Comparison of ENCODE assay signal across 19 cellular contexts in genomic region chrX:18898517-18898916, GRCh38.
A peak's percentile ranks its signal among the peaks of the same experiment; 100 is the strongest.
DNase-seq lines count a peak whose midpoint lies in the region; ATAC-seq lines count a peak whose summit lies in the region.
"Had no signal": no experiment of that assay in that cellular context is flagged by ENCODE, and none has a peak within 500 bp of the region (broad histone marks: within the 10 kb centered on the region; RNA-seq: fewer than 3 reads in every experiment).

No MANE protein-coding gene starts in this region.

- DNase-seq in DMS79 treated with DMSO at 0.1 percent for 48 hours (lab: John Stamatoyannopoulos, UW) (peak; percentile 16), DMS79 (lab: John Stamatoyannopoulos, UW) (no peak), NOMO-1 treated with DMSO at 0.1 percent for 48 hours (lab: John Stamatoyannopoulos, UW; ENCODE audit: unreplicated experiment) (peak; percentile 81), NCI-H82 (lab: John Stamatoyannopoulos, UW) (no peak)
- DNase-seq in stimulated activated naive CD8-positive, alpha-beta T cell treated with anti-CD3 and anti-CD28 coated beads, Interleukin-15, amount 100 ng/mL, for 72 hours = no peak
- DNase-seq: ACHN; CD4-positive, alpha-beta T cell; GOT3; KG1; NCI-H1092; NCI-H2029; NCI-H2171; NCI-H345; PC-3; Right ventricle myocardium superior had no signal

- peak; percentile 15 for ATAC-seq in esophagus mucosa
- ATAC-seq in HG03097 (IDR thresholded peaks at IDR 0.05; ENCODE audit: low FRiP score, unreplicated experiment) = no peak
- ATAC-seq in stimulated activated naive CD8-positive, alpha-beta T cell treated with anti-CD3 and anti-CD28 coated beads, Interleukin-15, amount 100 ng/mL, for 72 hours = no peak
- ATAC-seq in HG03565 (IDR thresholded peaks at IDR 0.05; ENCODE audit: unreplicated experiment) = no peak
- ATAC-seq: HCT116, PC-3 had no signal

- H3K4me3 Mint-ChIP-seq in stimulated activated naive CD8-positive, alpha-beta T cell treated with anti-CD3 and anti-CD28 coated beads, Interleukin-15, amount 100 ng/mL, for 72 hours = no peak overlapping the region
- H3K4me3 Mint-ChIP-seq: CD4-positive, alpha-beta T cell had no signal

- H3K4me1 Mint-ChIP-seq in stimulated activated naive CD8-positive, alpha-beta T cell treated with anti-CD3 and anti-CD28 coated beads, Interleukin-15, amount 100 ng/mL, for 72 hours = no peaks in the 10 kb centered on the region

- no peaks in the 10 kb centered on the region for H3K9me3 Mint-ChIP-seq in stimulated activated naive CD8-positive, alpha-beta T cell treated with anti-CD3 and anti-CD28 coated beads, Interleukin-15, amount 100 ng/mL, for 72 hours
- H3K9me3 Mint-ChIP-seq: CD4-positive, alpha-beta T cell had no signal

- no peaks in the 10 kb centered on the region for H3K27me3 Mint-ChIP-seq in stimulated activated naive CD8-positive, alpha-beta T cell treated with anti-CD3 and anti-CD28 coated beads, Interleukin-15, amount 100 ng/mL, for 72 hours
- H3K27me3 Mint-ChIP-seq: CD4-positive, alpha-beta T cell had no signal

- no peak overlapping the region for H3K27ac Mint-ChIP-seq in stimulated activated naive CD8-positive, alpha-beta T cell treated with anti-CD3 and anti-CD28 coated beads, Interleukin-15, amount 100 ng/mL, for 72 hours
- H3K27ac Mint-ChIP-seq: CD4-positive, alpha-beta T cell had no signal

Comparison
In these comparisons a context has a peak if more than half of its experiments do, and no peak if none do; other contexts are left out.
1. DNase-seq: peak in DMS79 treated with DMSO at 0.1 percent for 48 hours (single experiment) and NOMO-1 treated with DMSO at 0.1 percent for 48 hours (single experiment); none in DMS79 (single experiment), stimulated activated naive CD8-positive, alpha-beta T cell treated with anti-CD3 and anti-CD28 coated beads, Interleukin-15, amount 100 ng/mL, for 72 hours (0 of 2) and NCI-H82 (single experiment).